Comparison of ENCODE assay signal across 1 cellular context in the genomic region with DNA sequence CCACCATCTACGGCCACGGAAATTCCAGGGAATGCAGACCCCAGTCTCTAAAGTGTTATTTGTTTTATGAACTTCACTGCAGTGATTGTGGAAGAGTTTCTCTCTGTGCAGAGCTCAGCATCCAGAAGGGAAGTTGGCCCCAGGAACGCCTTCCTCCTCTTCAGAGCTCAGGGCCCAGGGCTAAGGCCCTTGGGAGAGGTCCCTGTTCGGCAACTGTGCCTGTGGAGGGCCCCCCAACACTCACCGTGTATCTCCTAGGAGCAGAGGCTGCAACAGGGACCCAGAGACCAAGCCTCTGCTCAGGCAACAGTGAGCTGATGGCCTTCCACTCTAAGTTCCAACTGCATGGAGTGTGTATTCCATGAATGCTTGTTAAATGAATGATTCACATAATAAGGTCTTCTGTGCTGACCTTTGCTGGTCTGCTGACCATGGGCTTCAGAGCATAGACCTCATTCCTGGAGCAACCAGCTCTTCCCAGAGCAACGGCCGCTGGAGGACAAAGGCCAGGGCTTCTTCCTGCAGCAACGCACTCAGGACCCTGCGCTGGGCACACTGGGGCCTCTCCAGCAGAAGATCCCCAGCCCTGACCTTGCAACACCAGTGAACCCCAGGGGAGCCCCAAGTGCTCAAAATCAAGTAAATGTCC.
TF ChIP-seq lines count a peak whose summit lies in the region.

No MANE protein-coding gene starts in this region.

TF ChIP-seq in HepG2, 621 proteins besides CTCF, POLR2A, EP300 and RAD21:
- TF ChIP-seq, protein P1, sequence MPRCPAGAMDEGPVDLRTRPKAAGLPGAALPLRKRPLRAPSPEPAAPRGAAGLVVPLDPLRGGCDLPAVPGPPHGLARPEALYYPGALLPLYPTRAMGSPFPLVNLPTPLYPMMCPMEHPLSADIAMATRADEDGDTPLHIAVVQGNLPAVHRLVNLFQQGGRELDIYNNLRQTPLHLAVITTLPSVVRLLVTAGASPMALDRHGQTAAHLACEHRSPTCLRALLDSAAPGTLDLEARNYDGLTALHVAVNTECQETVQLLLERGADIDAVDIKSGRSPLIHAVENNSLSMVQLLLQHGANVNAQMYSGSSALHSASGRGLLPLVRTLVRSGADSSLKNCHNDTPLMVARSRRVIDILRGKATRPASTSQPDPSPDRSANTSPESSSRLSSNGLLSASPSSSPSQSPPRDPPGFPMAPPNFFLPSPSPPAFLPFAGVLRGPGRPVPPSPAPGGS (CRISPR knock-in tag; IDR thresholded peaks at IDR 0.05): no peak
- TF ChIP-seq MXD3 (CRISPR knock-in tag; IDR thresholded peaks at IDR 0.05): no peak
- peak; percentile 63 for TF ChIP-seq HNF4A (CRISPR knock-in tag; IDR thresholded peaks at IDR 0.05)
- TF ChIP-seq JDP2 (CRISPR knock-in tag; IDR thresholded peaks at IDR 0.05; ENCODE audit: borderline replicate concordance): no peak
- TF ChIP-seq, protein P2, sequence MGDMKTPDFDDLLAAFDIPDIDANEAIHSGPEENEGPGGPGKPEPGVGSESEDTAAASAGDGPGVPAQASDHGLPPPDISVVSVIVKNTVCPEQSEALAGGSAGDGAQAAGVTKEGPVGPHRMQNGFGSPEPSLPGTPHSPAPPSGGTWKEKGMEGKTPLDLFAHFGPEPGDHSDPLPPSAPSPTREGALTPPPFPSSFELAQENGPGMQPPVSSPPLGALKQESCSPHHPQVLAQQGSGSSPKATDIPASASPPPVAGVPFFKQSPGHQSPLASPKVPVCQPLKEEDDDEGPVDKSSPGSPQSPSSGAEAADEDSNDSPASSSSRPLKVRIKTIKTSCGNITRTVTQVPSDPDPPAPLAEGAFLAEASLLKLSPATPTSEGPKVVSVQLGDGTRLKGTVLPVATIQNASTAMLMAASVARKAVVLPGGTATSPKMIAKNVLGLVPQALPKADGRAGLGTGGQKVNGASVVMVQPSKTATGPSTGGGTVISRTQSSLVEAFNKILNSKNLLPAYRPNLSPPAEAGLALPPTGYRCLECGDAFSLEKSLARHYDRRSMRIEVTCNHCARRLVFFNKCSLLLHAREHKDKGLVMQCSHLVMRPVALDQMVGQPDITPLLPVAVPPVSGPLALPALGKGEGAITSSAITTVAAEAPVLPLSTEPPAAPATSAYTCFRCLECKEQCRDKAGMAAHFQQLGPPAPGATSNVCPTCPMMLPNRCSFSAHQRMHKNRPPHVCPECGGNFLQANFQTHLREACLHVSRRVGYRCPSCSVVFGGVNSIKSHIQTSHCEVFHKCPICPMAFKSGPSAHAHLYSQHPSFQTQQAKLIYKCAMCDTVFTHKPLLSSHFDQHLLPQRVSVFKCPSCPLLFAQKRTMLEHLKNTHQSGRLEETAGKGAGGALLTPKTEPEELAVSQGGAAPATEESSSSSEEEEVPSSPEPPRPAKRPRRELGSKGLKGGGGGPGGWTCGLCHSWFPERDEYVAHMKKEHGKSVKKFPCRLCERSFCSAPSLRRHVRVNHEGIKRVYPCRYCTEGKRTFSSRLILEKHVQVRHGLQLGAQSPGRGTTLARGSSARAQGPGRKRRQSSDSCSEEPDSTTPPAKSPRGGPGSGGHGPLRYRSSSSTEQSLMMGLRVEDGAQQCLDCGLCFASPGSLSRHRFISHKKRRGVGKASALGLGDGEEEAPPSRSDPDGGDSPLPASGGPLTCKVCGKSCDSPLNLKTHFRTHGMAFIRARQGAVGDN (CRISPR knock-in tag; IDR thresholded peaks at IDR 0.05): peak; percentile 38
- peak; percentile 44 to 77; a peak in 3 of 4 replicates for TF ChIP-seq NR2F1 (CRISPR knock-in tag; IDR thresholded peaks at IDR 0.05)
- TF ChIP-seq TP53 (CRISPR knock-in tag; conservative IDR thresholded peaks at IDR 0.05): no peak
- peak; percentile 72 for TF ChIP-seq NR2F6 (IDR thresholded peaks at IDR 0.05)
- TF ChIP-seq NR2F6 (CRISPR knock-in tag; IDR thresholded peaks at IDR 0.05): peak; percentile 68
- TF ChIP-seq SALL1 (CRISPR knock-in tag; IDR thresholded peaks at IDR 0.05): peak; percentile 63
- no peak for TF ChIP-seq ZNF597 (CRISPR knock-in tag; IDR thresholded peaks at IDR 0.05)
- TF ChIP-seq ATF6 (CRISPR knock-in tag; conservative IDR thresholded peaks at IDR 0.05): no peak
- peak; percentile 49 for TF ChIP-seq PAXIP1 (CRISPR knock-in tag; conservative IDR thresholded peaks at IDR 0.05)
- TF ChIP-seq TFDP2 (CRISPR knock-in tag; IDR thresholded peaks at IDR 0.05): no peak
- peak; percentile 18 for TF ChIP-seq TEAD3 (CRISPR knock-in tag; optimal IDR thresholded peaks at IDR 0.05; ENCODE audit: borderline replicate concordance)
- TF ChIP-seq ZBTB38 (CRISPR knock-in tag; IDR thresholded peaks at IDR 0.05): peak; percentile 86
- peak; percentile 31; the same call in 1 of the 2 replicates for TF ChIP-seq SAP130 (CRISPR knock-in tag; IDR thresholded peaks at IDR 0.05; ENCODE audit: low read depth)
- TF ChIP-seq ZFP37 (CRISPR knock-in tag; IDR thresholded peaks at IDR 0.05; ENCODE audit: borderline replicate concordance): no peak
- no peak for TF ChIP-seq JUN (CRISPR knock-in tag; IDR thresholded peaks at IDR 0.05)
- peak; percentile 40; the same call in 1 of the 2 replicates for TF ChIP-seq ZFX (CRISPR knock-in tag; IDR thresholded peaks at IDR 0.05; ENCODE audit: low read depth)
- TF ChIP-seq, protein P3, sequence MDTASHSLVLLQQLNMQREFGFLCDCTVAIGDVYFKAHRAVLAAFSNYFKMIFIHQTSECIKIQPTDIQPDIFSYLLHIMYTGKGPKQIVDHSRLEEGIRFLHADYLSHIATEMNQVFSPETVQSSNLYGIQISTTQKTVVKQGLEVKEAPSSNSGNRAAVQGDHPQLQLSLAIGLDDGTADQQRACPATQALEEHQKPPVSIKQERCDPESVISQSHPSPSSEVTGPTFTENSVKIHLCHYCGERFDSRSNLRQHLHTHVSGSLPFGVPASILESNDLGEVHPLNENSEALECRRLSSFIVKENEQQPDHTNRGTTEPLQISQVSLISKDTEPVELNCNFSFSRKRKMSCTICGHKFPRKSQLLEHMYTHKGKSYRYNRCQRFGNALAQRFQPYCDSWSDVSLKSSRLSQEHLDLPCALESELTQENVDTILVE (CRISPR knock-in tag; IDR thresholded peaks at IDR 0.05): no peak
- peak; percentile 30; the same call in 1 of the 2 replicates for TF ChIP-seq RARA (CRISPR knock-in tag; IDR thresholded peaks at IDR 0.05)
- TF ChIP-seq ZBTB10 (CRISPR knock-in tag; IDR thresholded peaks at IDR 0.05; ENCODE audit: borderline replicate concordance): 0 out of 2 replicates have a peak, but pooled peaks have one; percentile 33
- TF ChIP-seq HOMEZ (CRISPR knock-in tag; IDR thresholded peaks at IDR 0.05; ENCODE audit: low read depth): peak; percentile 22; the same call in 1 of the 2 replicates
TF ChIP-seq in HepG2: peak in this region for 13.
